In genomic region chr4:74370912-74371311, GRCh38 we compare ENCODE assay signal across 8 cellular contexts. TPM values are rescaled to one million over a fixed set of nuclear protein-coding genes. Genes with fewer than 3 reads are reported as not detected.
DNase-seq lines count a peak whose midpoint lies in the region; ATAC-seq, FAIRE-seq and TF ChIP-seq lines count a peak whose summit lies in the region.

No MANE protein-coding gene starts in this region.

- H3K4me1 ChIP-seq in SK-N-SH (ENCODE audit: control insufficient read depth in 1 of 2, insufficient read depth in 2 of 2, low read depth in 1 of 2, low read length in 1 of 2): no peaks in the 10 kb centered on the region
- H3K4me1 ChIP-seq in H1 (replicated peaks in 1 of 4; ENCODE audit: control insufficient read depth in 3 of 4, insufficient read depth in 4 of 4, low read length in 3 of 4): no peaks in the 10 kb centered on the region

- no peak overlapping the region for H3K14ac ChIP-seq in H1 (ENCODE audit: insufficient read length)

- POLR2A ChIA-PET in SK-N-SH (lab: Yijun Ruan, JAX) (no interaction called here), H1 (lab: Charles Lee; ENCODE audit: partially characterized antibody) (no interaction called here)

- ATAC-seq in GM21381 (IDR thresholded peaks at IDR 0.05; ENCODE audit: unreplicated experiment) (peak; percentile 61), HG03520 (IDR thresholded peaks at IDR 0.05; ENCODE audit: unreplicated experiment) (peak; percentile 83)

- no peaks in the 10 kb centered on the region for H3K36me3 ChIP-seq in SK-N-SH (replicated peaks in 1 of 2; ENCODE audit: control insufficient read depth in 1 of 2, insufficient read depth in 2 of 2, low read length in 1 of 2)
- H3K36me3 ChIP-seq in H1 (ENCODE audit: control insufficient read depth in 2 of 4, insufficient read depth in 4 of 4, low read length in 3 of 4): no peaks in the 10 kb centered on the region

- no peak overlapping the region for H2BK12ac ChIP-seq in H1 (ENCODE audit: low read depth, low read length)

- TF ChIP-seq CTCF in SK-N-SH (IDR thresholded peaks at IDR 0.05) (peak; percentile 65), H1 (IDR thresholded peaks at IDR 0.05; ENCODE audit: control extremely low read depth in 1 of 3, insufficient read depth in 1 of 3, low read depth in 1 of 3, low read length in 3 of 3) (peak; percentile 63 to 86 (median 81)), coronary artery (IDR thresholded peaks at IDR 0.05) (no peak)

- H2BK5ac ChIP-seq in H1 (ENCODE audit: low read depth, low read length): no peak overlapping the region

- TF ChIP-seq POLR2A in H1 (IDR thresholded peaks at IDR 0.05; ENCODE audit: control extremely low read depth in 1 of 2, low read depth in 2 of 2, low read length in 2 of 2): no peak

- H4K91ac ChIP-seq in H1 (replicated peaks; ENCODE audit: insufficient read length, low read length): no peak overlapping the region

- no peak overlapping the region for H3K27ac ChIP-seq in SK-N-SH (ENCODE audit: low read depth in 2 of 2, low read length in 1 of 2)
- no peak overlapping the region for H3K27ac ChIP-seq in H1 (ENCODE audit: low read depth, low read length)
- H3K27ac ChIP-seq in coronary artery: no peak overlapping the region

- H3K4ac ChIP-seq in H1 (replicated peaks; ENCODE audit: insufficient read length, low read depth, low read length): no peak overlapping the region

- no peak overlapping the region for H3K18ac ChIP-seq in H1 (ENCODE audit: extremely low read depth, low read length)

- H4K5ac ChIP-seq in H1 (ENCODE audit: insufficient read length, low read depth, low read length): no peak overlapping the region

- no peak overlapping the region for H2BK20ac ChIP-seq in H1 (ENCODE audit: low read length)

- no peak overlapping the region for H2AK5ac ChIP-seq in H1 (ENCODE audit: low read depth, low read length)

- H2AFZ ChIP-seq in SK-N-SH (ENCODE audit: low read depth): no peak overlapping the region
- H2AFZ ChIP-seq in H1 (ENCODE audit: low read length): no peak overlapping the region

- H3K9me3 ChIP-seq in SK-N-SH (no peaks in the 10 kb centered on the region), H1 (ENCODE audit: insufficient read depth in 2 of 2, low read depth in 1 of 2, low read length in 1 of 2) (no peaks in the 10 kb centered on the region)

- no peak overlapping the region for H3K56ac ChIP-seq in H1 (replicated peaks; ENCODE audit: insufficient read length, low read depth, low read length)

- DNase-seq in activated CD4-positive, alpha-beta T cell treated with anti-CD3 and anti-CD28 coated beads for 48 hours: peak; percentile 46
- no peak for DNase-seq in activated CD4-positive, alpha-beta T cell treated with anti-CD3 and anti-CD28 coated beads, Interleukin-2, amount 50 U/mL, for 1 hour
- DNase-seq in SK-N-SH (peak; percentile 42), H1 (ENCODE audit: low read depth in 1 of 2, low spot score in 2 of 2) (no peak), mucosa of gallbladder (ENCODE audit: low spot score) (peak; percentile 44), coronary artery (ENCODE audit: low spot score) (no peak)

- no peak overlapping the region for H2BK120ac ChIP-seq in H1 (replicated peaks; ENCODE audit: low read depth, low read length)

- H3K27me3 ChIP-seq in SK-N-SH (ENCODE audit: insufficient read depth) (peaks cover 9% of the 10 kb centered on the region), H1 (replicated peaks in 1 of 4; ENCODE audit: control insufficient read depth in 3 of 4, extremely low read depth in 1 of 4, insufficient read depth in 3 of 4, low read length in 3 of 4) (peaks cover 0 to 1% (median 0%) of the 10 kb centered on the region in 4 experiments; a peak in 2 of 7 replicates)

- H3F3A ChIP-seq in SK-N-SH (replicated peaks; ENCODE audit: insufficient read depth): no peaks in the 10 kb centered on the region

- H3K79me1 ChIP-seq in H1 (ENCODE audit: low read depth, low read length): no peaks in the 10 kb centered on the region

- H3K4me3 ChIP-seq in SK-N-SH (ENCODE audit: low read depth in 2 of 2, low read length in 1 of 2) (no peak overlapping the region), H1 (ENCODE audit: extremely low read depth in 1 of 4, insufficient read depth in 2 of 4, low read depth in 3 of 4, low read length in 4 of 4) (no peak overlapping the region), coronary artery (no peak overlapping the region)

- H3K79me2 ChIP-seq in SK-N-SH (ENCODE audit: insufficient read depth) (no peaks in the 10 kb centered on the region), H1 (ENCODE audit: control insufficient read depth in 1 of 2, insufficient read depth in 2 of 2, low read length in 2 of 2) (no peaks in the 10 kb centered on the region)

- H3K4me2 ChIP-seq in SK-N-SH (no peak overlapping the region), H1 (ENCODE audit: insufficient read depth in 1 of 2, low read depth in 2 of 2, low read length in 2 of 2) (no peak overlapping the region)

- H4K8ac ChIP-seq in H1 (ENCODE audit: extremely low read depth, insufficient read depth, low read length): no peak overlapping the region

- CTCF ChIA-PET in SK-N-SH (lab: Yijun Ruan, JAX): interaction anchor here (0.6 to 0.8 kb wide), 2 partner anchors 14 to 65 kb away, joined by 3 read pairs; no protein-coding TSS in a partner anchor
- CTCF ChIA-PET in H1 (lab: Charles Lee; ENCODE audit: partially characterized antibody): interaction anchor here (0.6 to 3.4 kb wide), 34 partner anchors 11 to 744 kb away, joined by 3 to 16 read pairs (median 5); partner anchors contain the start of gene AREG

- no peaks in the 10 kb centered on the region for H3K23me2 ChIP-seq in H1 (ENCODE audit: low read depth, low read length)

- H3K9me2 ChIP-seq in SK-N-SH: no peaks in the 10 kb centered on the region

- no peaks in the 10 kb centered on the region for H4K20me1 ChIP-seq in SK-N-SH (ENCODE audit: insufficient read depth)
- no peaks in the 10 kb centered on the region for H4K20me1 ChIP-seq in H1 (replicated peaks in 1 of 2; ENCODE audit: control insufficient read depth in 1 of 2, insufficient read depth in 2 of 2, low read length in 2 of 2)

- H2BK15ac ChIP-seq in H1 (ENCODE audit: low read length): no peak overlapping the region

- FAIRE-seq in H1 (lab: Jason Lieb, UNC): peak; percentile 92

- H3K9ac ChIP-seq in SK-N-SH (no peak overlapping the region), H1 (replicated peaks in 1 of 4; ENCODE audit: extremely low read depth in 1 of 4, low read depth in 3 of 4, low read length in 3 of 4) (no peak overlapping the region)

- H3K23ac ChIP-seq in H1 (ENCODE audit: insufficient read length): no peak overlapping the region

- no peak for TF ChIP-seq EP300 in SK-N-SH (IDR thresholded peaks at IDR 0.05; ENCODE audit: borderline replicate concordance in 1 of 2, low read depth in 1 of 2, low read length in 1 of 2)
- no peak for TF ChIP-seq EP300 in H1 (IDR thresholded peaks at IDR 0.05; ENCODE audit: borderline replicate concordance in 1 of 2, low read depth in 2 of 2, low read length in 2 of 2)

- WGBS in SK-N-SH (ENCODE audit: low lambda C conversion rate): 0% methylated on average over 1 of the region's 1 CpG
- WGBS in H1 (ENCODE audit: extremely low coverage in 1 of 2, insufficient coverage in 1 of 2, insufficient read length in 1 of 2, insufficient replicate concordance in 2 of 2, low coverage in 1 of 2, low lambda C conversion rate in 2 of 2, missing lambda C conversion rate in 1 of 2), 2 experiments: 4% methylated on average over 1 of the region's 1 CpG; no CpG with 5 or more reads in 1 of the 2 experiments

- peak; percentile 55 for TF ChIP-seq RAD21 in SK-N-SH (IDR thresholded peaks at IDR 0.05; ENCODE audit: low read length)
- peak; percentile 81 to 85 for TF ChIP-seq RAD21 in H1 (IDR thresholded peaks at IDR 0.05 in 1 of 2, conservative IDR thresholded peaks at IDR 0.05 in 1 of 2; ENCODE audit: low read depth in 2 of 2, low read length in 2 of 2)

TF ChIP-seq in SK-N-SH, 30 proteins besides CTCF, POLR2A, EP300 and RAD21 (continues in another document):
- TF ChIP-seq YY1 (IDR thresholded peaks at IDR 0.05; ENCODE audit: low read depth): no peak
- TF ChIP-seq SMC3 (IDR thresholded peaks at IDR 0.05; ENCODE audit: low read depth, low read length): peak; percentile 29; the same call in 1 of the 2 replicates
- TF ChIP-seq TAF1 (IDR thresholded peaks at IDR 0.05; ENCODE audit: borderline replicate concordance, low read depth, low read length): no peak
- no peak for TF ChIP-seq RFX5 (IDR thresholded peaks at IDR 0.05; ENCODE audit: low read length)
- TF ChIP-seq NFIC (IDR thresholded peaks at IDR 0.05; ENCODE audit: borderline replicate concordance): no peak
- no peak for TF ChIP-seq FOSL2 (IDR thresholded peaks at IDR 0.05; ENCODE audit: borderline replicate concordance, low read depth)

TF ChIP-seq in H1, 55 proteins besides CTCF, POLR2A, EP300 and RAD21:
- TF ChIP-seq YY1 (IDR thresholded peaks at IDR 0.05; ENCODE audit: low read depth, low read length) (peak; percentile 64; the same call in 1 of the 2 replicates), CREB1 (IDR thresholded peaks at IDR 0.05) (peak; percentile 47; the same call in 1 of the 2 replicates), RNF2 (IDR thresholded peaks at IDR 0.05; ENCODE audit: borderline replicate concordance, low read depth, low read length, missing control alignments, poor library complexity, severe bottlenecking) (no peak), KDM5A (IDR thresholded peaks at IDR 0.05; ENCODE audit: low read length) (no peak), SP1 (IDR thresholded peaks at IDR 0.05; ENCODE audit: low read depth, low read length) (no peak), POU5F1 (IDR thresholded peaks at IDR 0.05; ENCODE audit: low read depth, low read length) (no peak)

RNA-seq across cellular contexts. Expression of gene EREG, which starts 6.0 kb away (rescaled TPM):
- polyA plus RNA-seq in SK-N-SH (2012; rRNA removed): not detected in 2 replicates
- polyA plus RNA-seq in SK-N-SH (2012; cell fraction: cytosol; rRNA removed): not detected in 2 replicates
- not detected in 2 replicates for polyA plus RNA-seq in SK-N-SH (2012; cell fraction: nucleus; rRNA removed)
- not detected in 2 replicates for total RNA-seq in H1 (2021; fragmentation: NEBNext Ultra II Directional; extraction: Animal tissue kit (Norgen Biotek cat#: 25700))
- polyA plus RNA-seq in H1 (2011; rRNA removed): not detected in 2 replicates
- not detected for polyA plus RNA-seq in H1 (2011; cell fraction: cytosol; rRNA removed)
- polyA plus RNA-seq in H1 (2011; cell fraction: nucleus; rRNA removed): not detected
- polyA plus RNA-seq in H1 (2012, experiment 1 of 2): not detected in 4 replicates
- not detected for polyA plus RNA-seq in H1 (2012, experiment 2 of 2)
- not detected for polyA plus RNA-seq in H1 (2013, experiment 1 of 2)
- 0.02 TPM for polyA plus RNA-seq in H1 (2013, experiment 2 of 2)
- not detected in 2 replicates for polyA minus RNA-seq in H1 (2011; rRNA and poly(A)+ RNA removed)
- not detected for polyA minus RNA-seq in H1 (2011; cell fraction: cytosol; rRNA and poly(A)+ RNA removed)
- not detected for polyA minus RNA-seq in H1 (2011; cell fraction: nucleus; rRNA and poly(A)+ RNA removed)
- total RNA-seq in mucosa of gallbladder: 5.7 TPM

Comparison
In these comparisons a context has a peak if more than half of its experiments do, and no peak if none do; other contexts are left out.
1. DNase-seq: peak in activated CD4-positive, alpha-beta T cell treated with anti-CD3 and anti-CD28 coated beads for 48 hours (single experiment), SK-N-SH (single experiment) and mucosa of gallbladder (single experiment); none in activated CD4-positive, alpha-beta T cell treated with anti-CD3 and anti-CD28 coated beads, Interleukin-2, amount 50 U/mL, for 1 hour (single experiment), H1 (0 of 2) and coronary artery (single experiment).